ENCODE assay signal across 8 cellular contexts in genomic region chr2:121650554-121650930, GRCh38. TPM values are rescaled to one million over a fixed set of nuclear protein-coding genes. Genes with fewer than 3 reads are reported as not detected.
A peak's percentile ranks its signal among the peaks of the same experiment; 100 is the strongest.
DNase-seq lines count a peak whose midpoint lies in the region; ATAC-seq and TF ChIP-seq lines count a peak whose summit lies in the region.

No MANE protein-coding gene starts in this region.

- peak overlapping the region; percentile 94 for H3K9ac ChIP-seq in iPS-18a (ENCODE audit: low read length)

- ATAC-seq in HG03095 (IDR thresholded peaks at IDR 0.05; ENCODE audit: unreplicated experiment) (no peak), HG02885 (IDR thresholded peaks at IDR 0.05; ENCODE audit: poor library complexity, unreplicated experiment) (no peak)

- H3K27me3 ChIP-seq in GM06990 (replicated peaks; ENCODE audit: control insufficient read depth, insufficient read depth, low read length) (no peaks in the 10 kb centered on the region), iPS-18a (ENCODE audit: control insufficient read depth, insufficient read depth, low read length) (no peaks in the 10 kb centered on the region)

- peak overlapping the region; percentile 32 for H3K27ac ChIP-seq in iPS-18a (ENCODE audit: low read length)

- H3K4me3 ChIP-seq in GM06990 (replicated peaks; ENCODE audit: low read depth, low read length) (peak overlapping the region; percentile 93), iPS-18a (ENCODE audit: low read length) (peak overlapping the region; percentile 98)

- no peaks in the 10 kb centered on the region for H3K27me3 Mint-ChIP-seq in IgD-negative memory B cell
- H3K27me3 Mint-ChIP-seq in activated naive CD4-positive, alpha-beta T cell treated with anti-CD3 and anti-CD28 coated beads, Interleukin-2, amount 50 U/mL, for 24 hours, result no peaks in the 10 kb centered on the region

- H3K36me3 Mint-ChIP-seq in IgD-negative memory B cell, result peaks cover 3% of the 10 kb centered on the region
- H3K36me3 Mint-ChIP-seq in activated naive CD4-positive, alpha-beta T cell treated with anti-CD3 and anti-CD28 coated beads, Interleukin-2, amount 50 U/mL, for 24 hours, result peaks cover 12% of the 10 kb centered on the region

- H3K4me1 ChIP-seq in iPS-18a (ENCODE audit: control insufficient read depth, low read depth, low read length), result peaks cover 17% of the 10 kb centered on the region

- H3K27ac Mint-ChIP-seq in IgD-negative memory B cell, result peak overlapping the region; percentile 99 to 100 (median 100)
- H3K27ac Mint-ChIP-seq in activated naive CD4-positive, alpha-beta T cell treated with anti-CD3 and anti-CD28 coated beads, Interleukin-2, amount 50 U/mL, for 24 hours, result peak overlapping the region; percentile 100

- TF ChIP-seq CTCF in GM06990 (IDR thresholded peaks at IDR 0.05; ENCODE audit: insufficient read depth, low read length, poor library complexity, severe bottlenecking), result no peak

- DNase-seq in GM06990 (ENCODE audit: extremely low read depth, insufficient read length) (peak; percentile 44), NCI-H2196 treated with DMSO at 0.1 percent for 48 hours (lab: John Stamatoyannopoulos, UW; ENCODE audit: unreplicated experiment) (no peak)
- peak; percentile 3 for DNase-seq in stimulated activated CD8-positive, alpha-beta memory T cell treated with anti-CD3 and anti-CD28 coated beads, Interleukin-15, amount 100 ng/mL, for 24 hours (ENCODE audit: low read depth)

- peaks cover 28 to 45% (median 36%) of the 10 kb centered on the region in 3 donors for H3K4me1 Mint-ChIP-seq in IgD-negative memory B cell
- peaks cover 63% of the 10 kb centered on the region for H3K4me1 Mint-ChIP-seq in activated naive CD4-positive, alpha-beta T cell treated with anti-CD3 and anti-CD28 coated beads, Interleukin-2, amount 50 U/mL, for 24 hours

- H3K9me3 Mint-ChIP-seq in IgD-negative memory B cell, result peaks cover 0 to 1% (median 0%) of the 10 kb centered on the region in 3 donors
- no peaks in the 10 kb centered on the region for H3K9me3 Mint-ChIP-seq in activated naive CD4-positive, alpha-beta T cell treated with anti-CD3 and anti-CD28 coated beads, Interleukin-2, amount 50 U/mL, for 24 hours

- H3K36me3 ChIP-seq in GM06990 (ENCODE audit: control insufficient read depth, insufficient read depth, low read length) (no peaks in the 10 kb centered on the region; the same call in 1 of the 2 replicates), iPS-18a (ENCODE audit: control insufficient read depth, low read depth, low read length) (no peaks in the 10 kb centered on the region)

- peak overlapping the region; percentile 99 to 100 (median 100) for H3K4me3 Mint-ChIP-seq in IgD-negative memory B cell
- peak overlapping the region; percentile 100 for H3K4me3 Mint-ChIP-seq in activated naive CD4-positive, alpha-beta T cell treated with anti-CD3 and anti-CD28 coated beads, Interleukin-2, amount 50 U/mL, for 24 hours

- H3K9me3 ChIP-seq in iPS-18a (ENCODE audit: control insufficient read depth, low read depth, low read length), result no peaks in the 10 kb centered on the region

RNA-seq across cellular contexts. Expression of gene CLASP1, which starts 1.3 kb away (rescaled TPM):
- 16.0 TPM for polyA plus RNA-seq in IgD-negative memory B cell
